Comparison of ENCODE assay signal across 31 cellular contexts in the genomic region with DNA sequence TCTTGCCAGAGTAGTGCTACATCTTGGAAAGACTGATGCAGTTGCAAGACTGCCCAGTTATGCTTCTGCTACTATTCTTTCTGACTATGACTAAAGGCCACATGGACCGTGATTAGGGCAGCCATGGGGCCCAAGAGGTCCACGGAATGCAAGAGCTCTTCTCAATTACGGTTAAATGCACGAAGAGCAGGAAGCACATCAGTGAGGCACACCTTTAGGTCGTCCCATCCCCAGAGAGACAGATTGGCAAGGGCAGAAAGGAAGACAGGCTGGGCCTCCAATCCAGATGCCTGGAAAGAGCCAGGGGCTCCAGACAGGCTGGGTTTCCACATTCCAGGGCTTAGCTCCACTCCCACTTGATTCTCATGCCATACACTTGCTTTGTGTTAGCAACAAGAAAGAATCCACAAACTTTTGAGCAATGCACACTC.
A peak's percentile ranks its signal among the peaks of the same experiment; 100 is the strongest.
DNase-seq lines count a peak whose midpoint lies in the region; ATAC-seq and TF ChIP-seq lines count a peak whose summit lies in the region.
"Had no signal": no experiment of that assay in that cellular context is flagged by ENCODE, and none has a peak within 500 bp of the region (broad histone marks: within the 10 kb centered on the region; RNA-seq: fewer than 3 reads in every experiment).

No MANE protein-coding gene starts in this region.

- H3K4me1 ChIP-seq in smooth muscle cell (ENCODE audit: low read depth), result peaks cover 27% of the 10 kb centered on the region
- H3K4me1 ChIP-seq: upper lobe of right lung had no signal

- H3K4me2 ChIP-seq in smooth muscle cell, result peak overlapping the region; percentile 64
- H3K4me2 ChIP-seq: A549 had no signal

- H3K27me3 ChIP-seq in smooth muscle cell (ENCODE audit: low read depth), result no peaks in the 10 kb centered on the region
- H3K27me3 ChIP-seq: upper lobe of right lung had no signal

- WGBS in smooth muscle cell (ENCODE audit: low lambda C conversion rate), result 36% methylated on average over 5 of the region's 5 CpGs

- H3K9me3 ChIP-seq in smooth muscle cell (replicated peaks; ENCODE audit: low read depth), result no peaks in the 10 kb centered on the region
- H3K9me3 ChIP-seq: A549, upper lobe of right lung had no signal

- TF ChIP-seq CTCF in smooth muscle cell (IDR thresholded peaks at IDR 0.05; ENCODE audit: borderline replicate concordance, insufficient read depth, poor library complexity, severe bottlenecking), result no peak

- H3F3A ChIP-seq in smooth muscle cell (ENCODE audit: low read depth), result peaks cover 18% of the 10 kb centered on the region

- peak; percentile 82 for DNase-seq in AG20443 (ENCODE audit: low spot score)
- DNase-seq in amniotic epithelial cell (ENCODE audit: low read depth), result peak; percentile 78
- DNase-seq in islet precursor cell, result peak; percentile 65
- no peak for DNase-seq in smooth muscle cell (lab: John Stamatoyannopoulos, UW; ENCODE audit: unreplicated experiment)
- DNase-seq in DMS79 (lab: John Stamatoyannopoulos, UW), result no peak
- DNase-seq in SIG-M5 treated with dmso at 0.1 percent for 504 hours (lab: John Stamatoyannopoulos, UW; ENCODE audit: unreplicated experiment), result no peak
- DNase-seq: activated CD4-positive, alpha-beta T cell treated with anti-CD3 and anti-CD28 coated beads for 36 hours; activated naive CD4-positive, alpha-beta T cell treated with anti-CD3 and anti-CD28 coated beads, Interleukin-2, amount 50 U/mL, for 16 hours; activated T-cell treated with anti-CD3 and anti-CD28 coated beads for 4 hours; amygdala; CD8-positive, alpha-beta memory T cell; DMS 273 treated with DMSO at 0.1 percent for 48 hours; effector CD4-positive, alpha-beta T cell; head of caudate nucleus; Kasumi-1; left ventricle myocardium superior; naive thymus-derived CD8-positive, alpha-beta T cell; NCI-H1436; NCI-H2107; NCI-H446; nucleus accumbens; SIG-M5; stimulated activated CD4-positive, alpha-beta T cell treated with anti-CD3 and anti-CD28 coated beads, Interleukin-15, amount 100 ng/mL, for 24 hours; stimulated activated CD4-positive, alpha-beta T cell treated with anti-CD3 and anti-CD28 coated beads, Interleukin-4, amount 100 ng/mL, for 4 hours; T1000; upper lobe of right lung had no signal

- peak overlapping the region; percentile 94 for H3K27ac ChIP-seq in smooth muscle cell (ENCODE audit: low read depth)
- H3K27ac ChIP-seq: A549, upper lobe of right lung, VCaP had no signal

- H2AFZ ChIP-seq in smooth muscle cell (ENCODE audit: low read depth), result no peak overlapping the region

- H3K4me3 ChIP-seq in smooth muscle cell, result no peak overlapping the region
- H3K4me3 ChIP-seq: A549, upper lobe of right lung had no signal

- H3K36me3 ChIP-seq in smooth muscle cell (ENCODE audit: low read depth), result no peaks in the 10 kb centered on the region
- H3K36me3 ChIP-seq: upper lobe of right lung had no signal

- no peaks in the 10 kb centered on the region for H4K20me1 ChIP-seq in smooth muscle cell (ENCODE audit: low read depth)

- no peak for ATAC-seq in HG03095 (IDR thresholded peaks at IDR 0.05; ENCODE audit: unreplicated experiment)
- ATAC-seq in HG03108 (IDR thresholded peaks at IDR 0.05; ENCODE audit: unreplicated experiment), result no peak
- ATAC-seq: activated CD4-positive, alpha-beta T cell treated with anti-CD3 and anti-CD28 coated beads for 36 hours; HCT116; left ventricle myocardium superior; naive thymus-derived CD8-positive, alpha-beta T cell; upper lobe of right lung had no signal

- H3K9ac ChIP-seq in smooth muscle cell (ENCODE audit: low read depth), result peak overlapping the region; percentile 86

- no peaks in the 10 kb centered on the region for H3K79me2 ChIP-seq in smooth muscle cell (ENCODE audit: low read depth)

Comparison
In these comparisons a context has a peak if more than half of its experiments do, and no peak if none do; other contexts are left out.
1. DNase-seq: peak in AG20443 (single experiment), amniotic epithelial cell (single experiment) and islet precursor cell (single experiment); none in smooth muscle cell (single experiment), DMS79 (single experiment) and SIG-M5 treated with dmso at 0.1 percent for 504 hours (single experiment).